Comparison of ENCODE assay signal across 9 cellular contexts in genomic region chr9:81664638-81665513, GRCh38. TPM values are rescaled to one million over a fixed set of nuclear protein-coding genes. Genes with fewer than 3 reads are reported as not detected.
A peak's percentile ranks its signal among the peaks of the same experiment; 100 is the strongest.
DNase-seq lines count a peak whose midpoint lies in the region; ATAC-seq and TF ChIP-seq lines count a peak whose summit lies in the region.
"Had no signal": no experiment of that assay in that cellular context is flagged by ENCODE, and none has a peak within 500 bp of the region (broad histone marks: within the 10 kb centered on the region; RNA-seq: fewer than 3 reads in every experiment).

No MANE protein-coding gene starts in this region.

- H3K4me1 Mint-ChIP-seq in brain: peaks cover 88% of the 10 kb centered on the region
- H3K4me1 Mint-ChIP-seq in nephron: peaks cover 65% of the 10 kb centered on the region
- peaks cover 10% of the 10 kb centered on the region for H3K4me1 Mint-ChIP-seq in CD14-positive monocyte

- no peak overlapping the region for H3K4me3 ChIP-seq in BLaER1 treated with 17β-estradiol and CSF1 and Interleukin-3, amounts not matched to agents 10 nM and 100 nM

- H3K4me3 Mint-ChIP-seq in brain: peak overlapping the region; percentile 50 to 82 (median 59)
- peak overlapping the region in 2 of 3 experiments; percentile 5 to 24 for H3K4me3 Mint-ChIP-seq in nephron
- H3K4me3 Mint-ChIP-seq in CD14-positive monocyte: no peak overlapping the region
- H3K4me3 Mint-ChIP-seq: effector memory CD8-positive, alpha-beta T cell had no signal

- H3K9me3 ChIP-seq in BLaER1 treated with 17β-estradiol and CSF1 and Interleukin-3, amounts not matched to agents 10 nM and 100 nM (replicated peaks in 1 of 11): 0 out of 22 replicates have a peak, but pooled peaks cover 0 to 4% (median 0%) of the 10 kb centered on the region in 11 experiments

- peak overlapping the region in 9 of 11 experiments; percentile 8 to 69 (median 45); a peak in 14 of 22 replicates for H3K4me2 ChIP-seq in BLaER1 treated with 17β-estradiol and CSF1 and Interleukin-3, amounts not matched to agents 10 nM and 100 nM

- H3K4me1 ChIP-seq in BLaER1 treated with 17β-estradiol and CSF1 and Interleukin-3, amounts not matched to agents 10 nM and 100 nM: peaks cover 0 to 42% (median 23%) of the 10 kb centered on the region in 10 experiments; a peak in 14 of 20 replicates

- intact Hi-C loops in CD14-positive monocyte (cut with micrococcal nuclease): no loop called here

- no peaks in the 10 kb centered on the region for H3K27me3 ChIP-seq in BLaER1 treated with 17β-estradiol and CSF1 and Interleukin-3, amounts not matched to agents 10 nM and 100 nM

- peak overlapping the region; percentile 73 to 89 (median 84) for H3K27ac Mint-ChIP-seq in brain
- peak overlapping the region; percentile 6 to 58 (median 42) for H3K27ac Mint-ChIP-seq in nephron
- H3K27ac Mint-ChIP-seq in CD14-positive monocyte: no peak overlapping the region

- H3K9me3 Mint-ChIP-seq in brain (no peaks in the 10 kb centered on the region), nephron (no peaks in the 10 kb centered on the region), CD14-positive monocyte (peaks cover 0 to 4% (median 0%) of the 10 kb centered on the region in 7 donors)

- ATAC-seq in HG03460 (IDR thresholded peaks at IDR 0.05; ENCODE audit: unreplicated experiment) (peak; percentile 43), GM21737 (IDR thresholded peaks at IDR 0.05; ENCODE audit: unreplicated experiment) (no peak)
- ATAC-seq: effector memory CD8-positive, alpha-beta T cell had no signal

- H3K27me3 Mint-ChIP-seq in brain: no peaks in the 10 kb centered on the region
- no peaks in the 10 kb centered on the region for H3K27me3 Mint-ChIP-seq in nephron (ENCODE audit: low read depth)
- H3K27me3 Mint-ChIP-seq in CD14-positive monocyte (ENCODE audit: low read depth in 3 of 3): no peaks in the 10 kb centered on the region
- H3K27me3 Mint-ChIP-seq: effector memory CD8-positive, alpha-beta T cell had no signal

- H4K20me1 ChIP-seq in BLaER1 treated with 17β-estradiol and CSF1 and Interleukin-3, amounts not matched to agents 10 nM and 100 nM: peaks cover 0 to 59% (median 0%) of the 10 kb centered on the region in 11 experiments; a peak in 4 of 22 replicates

- peak overlapping the region in 1 of 11 experiments; percentile 17; a peak in 2 of 22 replicates for H3K9ac ChIP-seq in BLaER1 treated with 17β-estradiol and CSF1 and Interleukin-3, amounts not matched to agents 10 nM and 100 nM

- peaks cover 0 to 83% (median 8%) of the 10 kb centered on the region in 11 experiments; a peak in 11 of 22 replicates for H3K36me3 ChIP-seq in BLaER1 treated with 17β-estradiol and CSF1 and Interleukin-3, amounts not matched to agents 10 nM and 100 nM

- DNase-seq in CD14-positive monocyte (ENCODE audit: low spot score) (no peak), midbrain (lab: John Stamatoyannopoulos, UW) (no peak), GM19240 (ENCODE audit: insufficient read length, low spot score) (no peak)
- DNase-seq: effector memory CD8-positive, alpha-beta T cell had no signal

- no peak overlapping the region for H3K27ac ChIP-seq in BLaER1 treated with 17β-estradiol and CSF1 and Interleukin-3, amounts not matched to agents 10 nM and 100 nM

- TF ChIP-seq CTCF in brain (conservative IDR thresholded peaks at IDR 0.05) (no peak), nephron (IDR thresholded peaks at IDR 0.05; ENCODE audit: unreplicated experiment in 3 of 3) (no peak), CD14-positive monocyte (IDR thresholded peaks at IDR 0.05) (no peak)

- H3K36me3 Mint-ChIP-seq in brain (peaks cover 37% of the 10 kb centered on the region), nephron (ENCODE audit: low read depth) (peaks cover 72% of the 10 kb centered on the region), CD14-positive monocyte (peaks cover 0 to 2% of the 10 kb centered on the region in 2 donors)

RNA-seq across cellular contexts. Expression of gene TLE1, which starts 24.5 kb away (rescaled TPM):
- polyA plus RNA-seq in brain (ENCODE audit: insufficient read depth, low read depth, low replicate concordance) (82.9 TPM), CD14-positive monocyte (1 to 10 TPM in 1 of 2 donors, under 1 TPM in 1; 0.46 to 2.5 TPM)

Comparison
In these comparisons a context has a peak if more than half of its experiments do, and no peak if none do; other contexts are left out.
1. H3K27ac Mint-ChIP-seq: peak in brain (5 of 5) and nephron (3 of 3); none in CD14-positive monocyte (0 of 7).
2. H3K4me3 Mint-ChIP-seq: peak in brain (5 of 5) and nephron (2 of 3); none in CD14-positive monocyte (0 of 2).
3. RNA of gene TLE1, which starts 24.5 kb away (polyA plus RNA-seq): 82.9 TPM in brain (single experiment); 0.46 to 2.5 TPM in CD14-positive monocyte; every median in the first group is over 10 times any median in the second.